Comparison of ENCODE assay signal across 8 cellular contexts in the genomic region with DNA sequence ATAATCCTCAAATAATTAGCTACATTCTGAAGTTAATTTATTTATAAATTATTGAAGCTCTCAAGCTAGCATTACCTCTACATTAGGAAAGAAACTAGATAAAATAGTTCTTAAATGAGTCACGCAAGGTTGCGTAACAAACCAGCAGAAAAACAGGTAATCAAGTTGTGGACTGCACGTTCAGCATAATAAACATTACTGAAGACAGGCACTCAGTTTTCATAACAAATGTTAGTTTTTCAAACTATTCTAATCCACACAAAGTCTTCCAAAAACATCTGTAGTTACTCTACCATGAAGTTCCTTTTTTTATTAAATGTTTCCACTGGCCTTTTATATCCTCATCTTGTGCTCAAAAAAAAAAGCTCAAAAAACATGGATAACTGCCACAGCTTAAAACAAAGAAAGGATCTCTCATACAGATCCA. TPM values are rescaled to one million over a fixed set of nuclear protein-coding genes. Genes with fewer than 3 reads are reported as not detected.
DNase-seq lines count a peak whose midpoint lies in the region; ATAC-seq and TF ChIP-seq lines count a peak whose summit lies in the region.

No MANE protein-coding gene starts in this region.

- no peak for TF ChIP-seq CTCF in PC-9 (conservative IDR thresholded peaks at IDR 0.05)
- TF ChIP-seq CTCF in parathyroid adenoma (IDR thresholded peaks at IDR 0.05) = no peak

- H3K9me2 ChIP-seq in PC-9 (ENCODE audit: insufficient read depth) = no peaks in the 10 kb centered on the region

- H2AFZ ChIP-seq in PC-9 = no peak overlapping the region
- no peak overlapping the region for H2AFZ ChIP-seq in parathyroid adenoma

- H3K4me1 ChIP-seq in ES-I3 (ENCODE audit: insufficient read depth, low read length) (no peaks in the 10 kb centered on the region), PC-9 (replicated peaks; ENCODE audit: insufficient read depth) (peaks cover 29% of the 10 kb centered on the region), parathyroid adenoma (peaks cover 5% of the 10 kb centered on the region)

- peaks cover 72% of the 10 kb centered on the region for H3K79me2 ChIP-seq in PC-9 (ENCODE audit: low read depth)
- peaks cover 3% of the 10 kb centered on the region for H3K79me2 ChIP-seq in parathyroid adenoma

- H3K36me3 ChIP-seq in ES-I3 (ENCODE audit: insufficient read depth, low read length) (peaks cover 4% of the 10 kb centered on the region; the same call in 1 of the 2 replicates), PC-9 (ENCODE audit: low read depth) (peaks cover 40% of the 10 kb centered on the region), parathyroid adenoma (ENCODE audit: control insufficient read depth, insufficient read depth, low read length) (no peaks in the 10 kb centered on the region)

- DNase-seq in PC-9 (peak; percentile 15 to 83), epithelial cell of prostate (ENCODE audit: low read depth, low spot score) (peak; percentile 22), SK-N-DZ (ENCODE audit: low spot score) (no peak)

- H3K4me2 ChIP-seq in PC-9 = peak overlapping the region; percentile 96
- peak overlapping the region; percentile 79 for H3K4me2 ChIP-seq in parathyroid adenoma (ENCODE audit: low read length)

- no peaks in the 10 kb centered on the region for H3K27me3 ChIP-seq in PC-9 (ENCODE audit: insufficient read depth, low read depth)
- no peaks in the 10 kb centered on the region for H3K27me3 ChIP-seq in parathyroid adenoma (ENCODE audit: control insufficient read depth, insufficient read depth, low read length)

- intact Hi-C loops in PC-9 (cut with micrococcal nuclease; ENCODE audit: unreplicated experiment) = no loop called here

- no peak for ATAC-seq in HG03432 (IDR thresholded peaks at IDR 0.05; ENCODE audit: unreplicated experiment)
- no peak for ATAC-seq in HG03045 (IDR thresholded peaks at IDR 0.05; ENCODE audit: unreplicated experiment)
- no peak for ATAC-seq in HG03520 (IDR thresholded peaks at IDR 0.05; ENCODE audit: unreplicated experiment)

- H3K9ac ChIP-seq in ES-I3 (ENCODE audit: low read depth, low read length) (peak overlapping the region; percentile 86; the same call in 1 of the 2 replicates), parathyroid adenoma (no peak overlapping the region)

- CTCF ChIA-PET in PC-9 (lab: Charles Lee) = interaction anchor here (0.5 kb wide), 1 partner anchor 1343 kb away, joined by 4 read pairs; no protein-coding TSS in a partner anchor

- H3K27ac ChIP-seq in PC-9 (peak overlapping the region; percentile 76), epithelial cell of prostate (peak overlapping the region; percentile 58), parathyroid adenoma (peak overlapping the region; percentile 49)

- H4K20me1 ChIP-seq in PC-9 (ENCODE audit: insufficient read depth) = peaks cover 54% of the 10 kb centered on the region

- BruUV-seq in PC-9 (replicated peaks; lab: Mats Ljungman, UMichigan) = no TSS peak

- H3K4me3 ChIP-seq in PC-9 (peak overlapping the region; percentile 89), parathyroid adenoma (ENCODE audit: low read depth, low read length) (peak overlapping the region; percentile 91)

- POLR2A ChIA-PET in PC-9 (lab: Charles Lee; ENCODE audit: unreplicated experiment) = interaction anchor here (0.6 kb wide), 3 partner anchors 68 to 583 kb away, joined by 3 to 7 read pairs (median 4); a partner anchor contains a TSS

- H3K9me3 ChIP-seq in ES-I3 (ENCODE audit: control insufficient read depth, insufficient read depth, low read length) (no peaks in the 10 kb centered on the region), PC-9 (ENCODE audit: insufficient read depth, low read depth) (no peaks in the 10 kb centered on the region), parathyroid adenoma (ENCODE audit: control insufficient read depth, low read length) (no peaks in the 10 kb centered on the region)

- H3F3A ChIP-seq in PC-9 (ENCODE audit: insufficient read depth, low read depth) = peaks cover 18% of the 10 kb centered on the region

RNA-seq across cellular contexts. Expression of a gene that starts 1.3 kb away (rescaled TPM):
- 106 and 142 TPM in 2 replicates for total RNA-seq in PC-9 (2021)
- 25.1 and 26.4 TPM in 2 replicates for polyA plus RNA-seq in SK-N-DZ (2014; cell fraction: cytosol; rRNA removed)
- polyA plus RNA-seq in SK-N-DZ (2014; cell fraction: nucleus; rRNA removed) = 19.5 and 21.7 TPM in 2 replicates

RNA-seq across cellular contexts. Expression of a gene that starts 5.8 kb away (rescaled TPM):
- total RNA-seq in PC-9 (2021) = 23.5 and 24.4 TPM in 2 replicates
- polyA plus RNA-seq in SK-N-DZ (2014; cell fraction: cytosol; rRNA removed) = 18.4 and 20.2 TPM in 2 replicates
- polyA plus RNA-seq in SK-N-DZ (2014; cell fraction: nucleus; rRNA removed) = 5.4 and 8.4 TPM in 2 replicates
